24 cellular contexts compared by ENCODE assay signal in the genomic region with DNA sequence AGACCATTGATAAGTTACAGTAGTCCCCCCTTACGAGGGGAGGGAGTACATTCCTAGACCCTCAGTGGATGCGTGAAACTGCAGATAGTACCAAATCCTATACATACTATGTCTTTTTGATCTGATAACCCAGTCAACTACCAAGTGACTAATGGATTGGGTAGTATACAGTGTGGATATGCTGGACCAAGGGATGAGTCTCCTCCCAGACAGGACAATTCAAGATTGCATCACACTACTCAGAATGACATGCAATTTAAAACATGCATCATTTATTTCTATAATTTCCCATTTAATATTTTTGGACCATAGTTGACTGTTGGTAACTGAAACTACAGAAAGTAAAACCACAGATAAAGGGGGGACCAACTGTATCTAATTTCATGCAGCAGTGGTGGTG.
"Had no signal": no experiment of that assay in that cellular context is flagged by ENCODE, and none has a peak within 500 bp of the region (broad histone marks: within the 10 kb centered on the region; RNA-seq: fewer than 3 reads in every experiment).

No MANE protein-coding gene starts in this region.

- H3K27ac ChIP-seq: adrenal gland, colonic mucosa, esophagus muscularis mucosa, left lung, neutrophil, parathyroid adenoma, skin epidermis, WERI-Rb-1 had no signal

- H3K79me2 ChIP-seq: parathyroid adenoma had no signal

- FAIRE-seq: endometrium, frontal cortex, urothelium cell line had no signal

- H3K27me3 ChIP-seq: adrenal gland, colonic mucosa, esophagus muscularis mucosa, left lung, neutrophil, tibial artery had no signal

- ATAC-seq: activated CD4-positive, alpha-beta T cell treated with anti-CD3 and anti-CD28 coated beads for 36 hours; activated T-cell treated with anti-CD3 and anti-CD28 coated beads, Interleukin-2, amount 50 U/mL, for 4 hours; left lung; natural killer cell; stimulated activated naive B cell treated with anti-CD40 and anti-IgM and Interleukin-4, amounts not matched to agents 10 μg/mL and 1 μg/mL and 100 μg/mL, for 72 hours; T-cell had no signal

- H3K36me3 ChIP-seq: adrenal gland, colonic mucosa, esophagus muscularis mucosa, left lung, neutrophil had no signal

- H3K4me3 ChIP-seq: adrenal gland, colonic mucosa, esophagus muscularis mucosa, left lung, skin epidermis, tibial artery had no signal

- H2AFZ ChIP-seq: parathyroid adenoma had no signal

- H3K4me1 ChIP-seq: colonic mucosa, parathyroid adenoma had no signal

- H3K9ac ChIP-seq: parathyroid adenoma had no signal

- H3K9me3 ChIP-seq: adrenal gland, colonic mucosa, esophagus muscularis mucosa, left lung, neutrophil, tibial artery had no signal

- DNase-seq: activated CD4-positive, alpha-beta memory T cell treated with anti-CD3 and anti-CD28 coated beads, Interleukin-2, amount 10 ng/mL, durations not matched to agents 7 days and 5 days; activated CD4-positive, alpha-beta T cell treated with anti-CD3 and anti-CD28 coated beads for 36 hours; activated effector memory CD4-positive, alpha-beta T cell treated with anti-CD3 and anti-CD28 coated beads, Interleukin-2, amount 50 U/mL, for 16 hours; activated T-cell treated with anti-CD3 and anti-CD28 coated beads, Interleukin-2, amount 50 U/mL, for 4 hours; adrenal gland; caudate nucleus; colonic mucosa; islet precursor cell; left lung; natural killer cell; stimulated activated CD4-positive, alpha-beta T cell treated with anti-CD3 and anti-CD28 coated beads, Interleukin-15, amount 100 ng/mL, for 24 hours; stimulated activated CD4-positive, alpha-beta T cell treated with anti-CD3 and anti-CD28 coated beads, Interleukin-4, amount 100 ng/mL, for 1 hour; stimulated activated naive B cell treated with anti-CD40 and anti-IgM and Interleukin-4, amounts not matched to agents 10 μg/mL and 1 μg/mL and 100 μg/mL, for 72 hours; T-cell; T-helper 9 cell; tibial artery; WERI-Rb-1 had no signal
